ENCODE assay signal across 1 cellular context in genomic region chr13:24559831-24560230, GRCh38.
TF ChIP-seq lines count a peak whose summit lies in the region.

No MANE protein-coding gene starts in this region.

TF ChIP-seq in GM12878, 131 proteins besides CTCF, POLR2A, EP300 and RAD21:
- TF ChIP-seq RUNX3 (IDR thresholded peaks at IDR 0.05; ENCODE audit: low read length) = 0 out of 2 replicates have a peak, but pooled peaks have one; percentile 12
